ENCODE assay signal across 8 cellular contexts in genomic region chr6:132937466-132937906, GRCh38.
DNase-seq lines count a peak whose midpoint lies in the region; ATAC-seq, FAIRE-seq and TF ChIP-seq lines count a peak whose summit lies in the region.

No MANE protein-coding gene starts in this region.

- peak; percentile 68 for ATAC-seq in foreskin keratinocyte
- ATAC-seq in natural killer cell treated with Interleukin-12 subunit alpha and Interleukin-12 subunit beta and Interleukin-15 and Interleukin-18, amount 100 ng/mL, for 72 hours, result no peak

- H3K4me3 ChIP-seq in NB4 (ENCODE audit: low read depth, low read length), result no peak overlapping the region
- H3K4me3 ChIP-seq in small intestine (ENCODE audit: low read depth in 1 of 2, low read length in 2 of 2), result no peak overlapping the region

- 20 to 41% (median 26%) methylated on average over 5 of the region's 5 CpGs for WGBS in small intestine, 3 donors

- no peak for TF ChIP-seq POLR2A in NB4 (IDR thresholded peaks at IDR 0.05; ENCODE audit: extremely low read depth, insufficient read length)

- H3K4me1 ChIP-seq in foreskin keratinocyte (no peaks in the 10 kb centered on the region), small intestine (ENCODE audit: control insufficient read depth in 2 of 2, insufficient read depth in 1 of 2, low read depth in 1 of 2, low read length in 1 of 2) (no peaks in the 10 kb centered on the region)

- H3K9me3 ChIP-seq in small intestine (ENCODE audit: control insufficient read depth, low read depth), result no peaks in the 10 kb centered on the region

- H3K4me1 Mint-ChIP-seq in natural killer cell treated with Interleukin-12 subunit alpha and Interleukin-12 subunit beta and Interleukin-15 and Interleukin-18, amount 100 ng/mL, for 72 hours (ENCODE audit: low read depth in 2 of 2), result no peaks in the 10 kb centered on the region

- H3K4me3 Mint-ChIP-seq in natural killer cell treated with Interleukin-12 subunit alpha and Interleukin-12 subunit beta and Interleukin-15 and Interleukin-18, amount 100 ng/mL, for 72 hours, result no peak overlapping the region

- H3K27ac ChIP-seq in foreskin keratinocyte (no peak overlapping the region), small intestine (ENCODE audit: low read depth in 1 of 2, low read length in 1 of 2) (no peak overlapping the region)

- TF ChIP-seq CTCF in NB4 (IDR thresholded peaks at IDR 0.05; ENCODE audit: low read depth, low read length), result peak; percentile 65
- TF ChIP-seq CTCF in foreskin keratinocyte (conservative IDR thresholded peaks at IDR 0.05), result peak; percentile 69

- H3K27me3 ChIP-seq in foreskin keratinocyte, result no peaks in the 10 kb centered on the region
- H3K27me3 ChIP-seq in small intestine (ENCODE audit: control insufficient read depth in 2 of 2, insufficient read depth in 2 of 2, low read length in 2 of 2), result peaks cover 0 to 4% of the 10 kb centered on the region in 2 donors

- H3K36me3 Mint-ChIP-seq in natural killer cell treated with Interleukin-12 subunit alpha and Interleukin-12 subunit beta and Interleukin-15 and Interleukin-18, amount 100 ng/mL, for 72 hours, result no peaks in the 10 kb centered on the region

- FAIRE-seq in small intestine (lab: Jason Lieb, UNC), result no peak

- no peaks in the 10 kb centered on the region for H3K36me3 ChIP-seq in small intestine (ENCODE audit: control insufficient read depth in 2 of 2, insufficient read depth in 2 of 2, low read length in 2 of 2)

- no peaks in the 10 kb centered on the region for H3K9me3 Mint-ChIP-seq in natural killer cell treated with Interleukin-12 subunit alpha and Interleukin-12 subunit beta and Interleukin-15 and Interleukin-18, amount 100 ng/mL, for 72 hours

- H3K27me3 Mint-ChIP-seq in natural killer cell treated with Interleukin-12 subunit alpha and Interleukin-12 subunit beta and Interleukin-15 and Interleukin-18, amount 100 ng/mL, for 72 hours, result peaks cover 6 to 8% of the 10 kb centered on the region in 2 donors

- DNase-seq in activated CD4-positive, alpha-beta T cell treated with anti-CD3 and anti-CD28 coated beads for 48 hours, result peak; percentile 38
- DNase-seq in activated CD4-positive, alpha-beta T cell treated with anti-CD3 and anti-CD28 coated beads, Interleukin-2, amount 50 U/mL, for 4 hours, result no peak
- DNase-seq in NB4 (ENCODE audit: low read depth) (peak; percentile 52), SKM-1 treated with dmso at 0.1 percent for 144 hours (lab: John Stamatoyannopoulos, UW; ENCODE audit: unreplicated experiment) (peak; percentile 45), foreskin keratinocyte (peak; percentile 13 to 38), small intestine (peak; percentile 33), cerebellar nuclear complex (lab: John Stamatoyannopoulos, UW) (no peak)
- DNase-seq in natural killer cell treated with Interleukin-12 subunit alpha and Interleukin-12 subunit beta and Interleukin-15 and Interleukin-18, amount 100 ng/mL, for 72 hours (ENCODE audit: low spot score), result no peak

- H3K27ac Mint-ChIP-seq in natural killer cell treated with Interleukin-12 subunit alpha and Interleukin-12 subunit beta and Interleukin-15 and Interleukin-18, amount 100 ng/mL, for 72 hours, result no peak overlapping the region

Comparison
In these comparisons a context has a peak if more than half of its experiments do, and no peak if none do; other contexts are left out.
1. DNase-seq: peak in activated CD4-positive, alpha-beta T cell treated with anti-CD3 and anti-CD28 coated beads for 48 hours (single experiment), NB4 (single experiment), SKM-1 treated with dmso at 0.1 percent for 144 hours (single experiment), foreskin keratinocyte (2 of 2) and small intestine (single experiment); none in activated CD4-positive, alpha-beta T cell treated with anti-CD3 and anti-CD28 coated beads, Interleukin-2, amount 50 U/mL, for 4 hours (0 of 2), natural killer cell treated with Interleukin-12 subunit alpha and Interleukin-12 subunit beta and Interleukin-15 and Interleukin-18, amount 100 ng/mL, for 72 hours (single experiment) and cerebellar nuclear complex (0 of 2).